27 cellular contexts compared by ENCODE assay signal in the genomic region with DNA sequence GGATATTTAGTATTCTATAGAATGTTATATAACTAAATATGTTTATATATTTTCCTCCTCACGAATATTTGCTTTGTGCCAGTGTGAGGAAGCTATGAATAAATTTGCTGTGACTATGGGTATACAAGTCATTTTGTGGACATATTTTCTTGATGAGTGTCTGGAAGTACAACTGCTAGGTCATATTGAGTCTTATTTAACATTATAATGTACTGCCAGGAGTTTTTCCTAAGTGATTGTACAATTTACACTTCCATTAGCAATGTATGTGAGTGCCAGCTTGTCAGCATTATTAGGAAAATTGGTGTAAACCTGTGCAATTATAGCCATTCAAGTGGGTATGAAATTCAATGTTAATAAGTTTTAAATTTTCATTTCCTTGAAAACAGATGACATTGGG.
"Had no signal": no experiment of that assay in that cellular context is flagged by ENCODE, and none has a peak within 500 bp of the region (broad histone marks: within the 10 kb centered on the region; RNA-seq: fewer than 3 reads in every experiment).

No MANE protein-coding gene starts in this region.

- H3K9me3 Mint-ChIP-seq: activated B cell treated with CpG ODN at 0.5 μM for 24 hours; activated CD4-positive, alpha-beta T cell treated with anti-CD3 and anti-CD28 coated beads, Interleukin-2, amount 10 ng/mL, durations not matched to agents 24 days and 14 days; activated T-cell treated with anti-CD3 and anti-CD28 coated beads, Interleukin-2, amount 50 U/mL, for 24 hours; activated T-helper 1 cell treated with anti-CD3 and anti-CD28 coated beads, Interleukin-12 subunit alpha, Interleukin-12 subunit beta, Interleukin-2, Interleukin-4 antibody, amounts not matched to agents 30 ng/mL and 10 ng/mL and 1 ng/mL, durations not matched to agents 14 hours and 24 hours and 36 hours had no signal

- H3K4me3 ChIP-seq: Peyer's patch had no signal

- ATAC-seq: activated CD8-positive, alpha-beta memory T cell treated with anti-CD3 and anti-CD28 coated beads, Interleukin-2, amount 10 ng/mL, durations not matched to agents 7 days and 5 days; activated naive CD4-positive, alpha-beta T cell treated with anti-CD3 and anti-CD28 coated beads, Interleukin-2, amount 50 U/mL, for 72 hours; activated naive CD8-positive, alpha-beta T cell treated with anti-CD3 and anti-CD28 coated beads, Interleukin-2, amount 50 U/mL, for 24 hours; T-helper 17 cell had no signal

- H3K9me3 ChIP-seq: Peyer's patch had no signal

- DNase-seq: activated B cell treated with CpG ODN at 0.5 μM for 24 hours; activated CD4-positive, alpha-beta T cell treated with anti-CD3 and anti-CD28 coated beads for 1 hour; activated CD4-positive, alpha-beta T cell treated with anti-CD3 and anti-CD28 coated beads, Interleukin-2, amount 10 ng/mL, durations not matched to agents 24 days and 14 days; activated CD4-positive, alpha-beta T cell treated with anti-CD3 and anti-CD28 coated beads, Interleukin-2, amount 50 U/mL, for 48 hours; activated CD8-positive, alpha-beta memory T cell treated with anti-CD3 and anti-CD28 coated beads, Interleukin-2, amount 10 ng/mL, durations not matched to agents 7 days and 5 days; activated effector memory CD4-positive, alpha-beta T cell treated with Interleukin-2 at 50 U/mL for 16 hours; activated naive CD4-positive, alpha-beta T cell; activated naive CD8-positive, alpha-beta T cell treated with anti-CD3 and anti-CD28 coated beads, Interleukin-2, amount 50 U/mL, for 24 hours; activated T-cell treated with anti-CD3 and anti-CD28 coated beads, Interleukin-2, amount 50 U/mL, for 24 hours; amygdala; caudate nucleus; NCI-H1048; NCI-H1417; NCI-H1694; NCI-H2029; NCI-H2107; NCI-H345; NCI-H510A; NCI-H526 treated with DMSO at 0.1 percent for 48 hours; NK-92 treated with Interleukin-12 subunit alpha and Interleukin-12 subunit beta, amount 100 ng/mL, for 24 hours; OCI-M1; Peyer's patch; SHP77 treated with DMSO at 0.1 percent for 48 hours; T-helper 17 cell; T1000 had no signal

- H3K36me3 ChIP-seq: Peyer's patch had no signal

- H3K27me3 ChIP-seq: Peyer's patch had no signal

- H3K36me3 Mint-ChIP-seq: activated CD8-positive, alpha-beta memory T cell treated with anti-CD3 and anti-CD28 coated beads, Interleukin-2, amount 10 ng/mL, durations not matched to agents 7 days and 5 days; activated naive CD4-positive, alpha-beta T cell treated with anti-CD3 and anti-CD28 coated beads, Interleukin-2, amount 50 U/mL, for 72 hours had no signal

- H3K4me3 Mint-ChIP-seq: activated B cell treated with CpG ODN at 0.5 μM for 24 hours; activated CD4-positive, alpha-beta T cell treated with anti-CD3 and anti-CD28 coated beads, Interleukin-2, amount 10 ng/mL, durations not matched to agents 24 days and 14 days; activated CD8-positive, alpha-beta memory T cell treated with anti-CD3 and anti-CD28 coated beads, Interleukin-2, amount 10 ng/mL, durations not matched to agents 7 days and 5 days; activated naive CD8-positive, alpha-beta T cell treated with anti-CD3 and anti-CD28 coated beads, Interleukin-2, amount 50 U/mL, for 24 hours; activated T-cell treated with anti-CD3 and anti-CD28 coated beads, Interleukin-2, amount 50 U/mL, for 24 hours; activated T-helper 1 cell treated with anti-CD3 and anti-CD28 coated beads, Interleukin-12 subunit alpha, Interleukin-12 subunit beta, Interleukin-2, Interleukin-4 antibody, amounts not matched to agents 30 ng/mL and 10 ng/mL and 1 ng/mL, durations not matched to agents 14 hours and 24 hours and 36 hours; T-helper 17 cell had no signal

- H3K27me3 Mint-ChIP-seq: activated B cell treated with CpG ODN at 0.5 μM for 24 hours; activated CD4-positive, alpha-beta T cell treated with anti-CD3 and anti-CD28 coated beads, Interleukin-2, amount 10 ng/mL, durations not matched to agents 24 days and 14 days; activated CD8-positive, alpha-beta memory T cell treated with anti-CD3 and anti-CD28 coated beads, Interleukin-2, amount 10 ng/mL, durations not matched to agents 7 days and 5 days; activated naive CD8-positive, alpha-beta T cell treated with anti-CD3 and anti-CD28 coated beads, Interleukin-2, amount 50 U/mL, for 24 hours; activated T-cell treated with anti-CD3 and anti-CD28 coated beads, Interleukin-2, amount 50 U/mL, for 24 hours; T-helper 17 cell had no signal

- H3K27ac Mint-ChIP-seq: activated B cell treated with CpG ODN at 0.5 μM for 24 hours; activated CD4-positive, alpha-beta T cell treated with anti-CD3 and anti-CD28 coated beads, Interleukin-2, amount 10 ng/mL, durations not matched to agents 24 days and 14 days; activated CD8-positive, alpha-beta memory T cell treated with anti-CD3 and anti-CD28 coated beads, Interleukin-2, amount 10 ng/mL, durations not matched to agents 7 days and 5 days; activated naive CD4-positive, alpha-beta T cell treated with anti-CD3 and anti-CD28 coated beads, Interleukin-2, amount 50 U/mL, for 72 hours; activated naive CD8-positive, alpha-beta T cell treated with anti-CD3 and anti-CD28 coated beads, Interleukin-2, amount 50 U/mL, for 24 hours; activated T-cell treated with anti-CD3 and anti-CD28 coated beads, Interleukin-2, amount 50 U/mL, for 24 hours; activated T-helper 1 cell treated with anti-CD3 and anti-CD28 coated beads, Interleukin-12 subunit alpha, Interleukin-12 subunit beta, Interleukin-2, Interleukin-4 antibody, amounts not matched to agents 30 ng/mL and 10 ng/mL and 1 ng/mL, durations not matched to agents 14 hours and 24 hours and 36 hours; T-helper 17 cell had no signal

- H3K4me1 Mint-ChIP-seq: activated B cell treated with CpG ODN at 0.5 μM for 24 hours; activated CD4-positive, alpha-beta T cell treated with anti-CD3 and anti-CD28 coated beads, Interleukin-2, amount 10 ng/mL, durations not matched to agents 24 days and 14 days; activated CD8-positive, alpha-beta memory T cell treated with anti-CD3 and anti-CD28 coated beads, Interleukin-2, amount 10 ng/mL, durations not matched to agents 7 days and 5 days; T-helper 17 cell had no signal

- H3K27ac ChIP-seq: Peyer's patch had no signal
